Comparison of ENCODE assay signal across 1 cellular context in genomic region chr22:42269407-42270177, GRCh38.
A peak's percentile ranks its signal among the peaks of the same experiment; 100 is the strongest.
TF ChIP-seq lines count a peak whose summit lies in the region.

No MANE protein-coding gene starts in this region.

TF ChIP-seq in K562, 482 proteins besides CTCF, POLR2A, EP300 and RAD21 (continued from another document and continues in another):
- TF ChIP-seq, protein P1, sequence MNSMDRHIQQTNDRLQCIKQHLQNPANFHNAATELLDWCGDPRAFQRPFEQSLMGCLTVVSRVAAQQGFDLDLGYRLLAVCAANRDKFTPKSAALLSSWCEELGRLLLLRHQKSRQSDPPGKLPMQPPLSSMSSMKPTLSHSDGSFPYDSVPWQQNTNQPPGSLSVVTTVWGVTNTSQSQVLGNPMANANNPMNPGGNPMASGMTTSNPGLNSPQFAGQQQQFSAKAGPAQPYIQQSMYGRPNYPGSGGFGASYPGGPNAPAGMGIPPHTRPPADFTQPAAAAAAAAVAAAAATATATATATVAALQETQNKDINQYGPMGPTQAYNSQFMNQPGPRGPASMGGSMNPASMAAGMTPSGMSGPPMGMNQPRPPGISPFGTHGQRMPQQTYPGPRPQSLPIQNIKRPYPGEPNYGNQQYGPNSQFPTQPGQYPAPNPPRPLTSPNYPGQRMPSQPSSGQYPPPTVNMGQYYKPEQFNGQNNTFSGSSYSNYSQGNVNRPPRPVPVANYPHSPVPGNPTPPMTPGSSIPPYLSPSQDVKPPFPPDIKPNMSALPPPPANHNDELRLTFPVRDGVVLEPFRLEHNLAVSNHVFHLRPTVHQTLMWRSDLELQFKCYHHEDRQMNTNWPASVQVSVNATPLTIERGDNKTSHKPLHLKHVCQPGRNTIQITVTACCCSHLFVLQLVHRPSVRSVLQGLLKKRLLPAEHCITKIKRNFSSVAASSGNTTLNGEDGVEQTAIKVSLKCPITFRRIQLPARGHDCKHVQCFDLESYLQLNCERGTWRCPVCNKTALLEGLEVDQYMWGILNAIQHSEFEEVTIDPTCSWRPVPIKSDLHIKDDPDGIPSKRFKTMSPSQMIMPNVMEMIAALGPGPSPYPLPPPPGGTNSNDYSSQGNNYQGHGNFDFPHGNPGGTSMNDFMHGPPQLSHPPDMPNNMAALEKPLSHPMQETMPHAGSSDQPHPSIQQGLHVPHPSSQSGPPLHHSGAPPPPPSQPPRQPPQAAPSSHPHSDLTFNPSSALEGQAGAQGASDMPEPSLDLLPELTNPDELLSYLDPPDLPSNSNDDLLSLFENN (IDR thresholded peaks at IDR 0.05; ENCODE audit: low read depth in 2 of 2, low read length in 2 of 2), result no peak
- TF ChIP-seq HDAC1 (IDR thresholded peaks at IDR 0.05), result 0 out of 4 replicates have a peak, but pooled peaks of 1 of the 2 experiments have one; percentile 51
- no peak for TF ChIP-seq ZNF77 (CRISPR knock-in tag; IDR thresholded peaks at IDR 0.05)
- TF ChIP-seq, protein P2, sequence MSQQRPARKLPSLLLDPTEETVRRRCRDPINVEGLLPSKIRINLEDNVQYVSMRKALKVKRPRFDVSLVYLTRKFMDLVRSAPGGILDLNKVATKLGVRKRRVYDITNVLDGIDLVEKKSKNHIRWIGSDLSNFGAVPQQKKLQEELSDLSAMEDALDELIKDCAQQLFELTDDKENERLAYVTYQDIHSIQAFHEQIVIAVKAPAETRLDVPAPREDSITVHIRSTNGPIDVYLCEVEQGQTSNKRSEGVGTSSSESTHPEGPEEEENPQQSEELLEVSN (IDR thresholded peaks at IDR 0.05; ENCODE audit: borderline replicate concordance in 1 of 2, extremely low read depth in 1 of 2, insufficient read depth in 1 of 2, insufficient read length in 1 of 2, low read depth in 1 of 2, low read length in 1 of 2, poor library complexity in 1 of 2, severe bottlenecking in 1 of 2), result peak; percentile 11 to 70
- TF ChIP-seq MYNN (IDR thresholded peaks at IDR 0.05), result 0 out of 2 replicates have a peak, but pooled peaks have one; percentile 43
- TF ChIP-seq MYNN (CRISPR knock-in tag; IDR thresholded peaks at IDR 0.05), result no peak
- no peak for TF ChIP-seq MAFF (IDR thresholded peaks at IDR 0.05; ENCODE audit: low read length)
- no peak for TF ChIP-seq TAF15 (IDR thresholded peaks at IDR 0.05; ENCODE audit: low read depth, low read length)
- TF ChIP-seq NELFE (IDR thresholded peaks at IDR 0.05; ENCODE audit: insufficient read depth, insufficient read length), result no peak
- no peak for TF ChIP-seq ZNF23 (CRISPR knock-in tag; IDR thresholded peaks at IDR 0.05)
- no peak for TF ChIP-seq MCM5 (IDR thresholded peaks at IDR 0.05; ENCODE audit: low read depth)
- no peak for TF ChIP-seq STAT5B (CRISPR knock-in tag; IDR thresholded peaks at IDR 0.05)
- no peak for TF ChIP-seq SMARCA4 (IDR thresholded peaks at IDR 0.05)
- peak; percentile 21 for TF ChIP-seq CCNT2 (IDR thresholded peaks at IDR 0.05; ENCODE audit: borderline replicate concordance, extremely low read depth, insufficient read length, low read depth, low read length)
- no peak for TF ChIP-seq ARID2 (IDR thresholded peaks at IDR 0.05)
- no peak for TF ChIP-seq BRF1 (IDR thresholded peaks at IDR 0.05; ENCODE audit: borderline replicate concordance, extremely low read depth, insufficient read length)
- no peak for TF ChIP-seq SMARCC2 (IDR thresholded peaks at IDR 0.05; ENCODE audit: low read depth)
- TF ChIP-seq, protein P3, sequence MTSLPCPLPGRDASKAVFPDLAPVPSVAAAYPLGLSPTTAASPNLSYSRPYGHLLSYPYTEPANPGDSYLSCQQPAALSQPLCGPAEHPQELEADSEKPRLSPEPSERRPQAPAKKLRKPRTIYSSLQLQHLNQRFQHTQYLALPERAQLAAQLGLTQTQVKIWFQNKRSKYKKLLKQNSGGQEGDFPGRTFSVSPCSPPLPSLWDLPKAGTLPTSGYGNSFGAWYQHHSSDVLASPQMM (CRISPR knock-in tag; IDR thresholded peaks at IDR 0.05), result no peak
- no peak for TF ChIP-seq DNMT1 (IDR thresholded peaks at IDR 0.05)
- TF ChIP-seq ATF1 (CRISPR knock-in tag; IDR thresholded peaks at IDR 0.05), result no peak
- TF ChIP-seq ATF1 (tag; IDR thresholded peaks at IDR 0.05), result no peak
- TF ChIP-seq ZNF143 (CRISPR knock-in tag; IDR thresholded peaks at IDR 0.05), result no peak
- no peak for TF ChIP-seq SIX5 (IDR thresholded peaks at IDR 0.05; ENCODE audit: borderline replicate concordance in 1 of 2, insufficient read depth in 1 of 2, low read depth in 1 of 2, low read length in 2 of 2)
- TF ChIP-seq PTTG1 (tag; IDR thresholded peaks at IDR 0.05; ENCODE audit: low read depth), result no peak
- no peak for TF ChIP-seq FOXA1 (IDR thresholded peaks at IDR 0.05; ENCODE audit: borderline replicate concordance)
- TF ChIP-seq SMC3 (conservative IDR thresholded peaks at IDR 0.05; ENCODE audit: insufficient read depth, low read depth, low read length), result no peak
- TF ChIP-seq ZNF41 (CRISPR knock-in tag; conservative IDR thresholded peaks at IDR 0.05), result no peak
- TF ChIP-seq ZNF184 (CRISPR knock-in tag; IDR thresholded peaks at IDR 0.05), result no peak
- TF ChIP-seq CCAR2 (IDR thresholded peaks at IDR 0.05; ENCODE audit: low read depth, low read length), result no peak
- TF ChIP-seq HMG20A (CRISPR knock-in tag; conservative IDR thresholded peaks at IDR 0.05), result no peak
- TF ChIP-seq, protein P4, sequence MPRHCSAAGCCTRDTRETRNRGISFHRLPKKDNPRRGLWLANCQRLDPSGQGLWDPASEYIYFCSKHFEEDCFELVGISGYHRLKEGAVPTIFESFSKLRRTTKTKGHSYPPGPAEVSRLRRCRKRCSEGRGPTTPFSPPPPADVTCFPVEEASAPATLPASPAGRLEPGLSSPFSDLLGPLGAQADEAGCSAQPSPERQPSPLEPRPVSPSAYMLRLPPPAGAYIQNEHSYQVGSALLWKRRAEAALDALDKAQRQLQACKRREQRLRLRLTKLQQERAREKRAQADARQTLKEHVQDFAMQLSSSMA (CRISPR knock-in tag; IDR thresholded peaks at IDR 0.05), result no peak
- TF ChIP-seq KAT2B (IDR thresholded peaks at IDR 0.05; ENCODE audit: low read depth, low read length), result no peak
- TF ChIP-seq U2AF1 (optimal IDR thresholded peaks at IDR 0.05; ENCODE audit: low read depth, low read length), result no peak
- no peak for TF ChIP-seq ZC3H4 (CRISPR knock-in tag; IDR thresholded peaks at IDR 0.05; ENCODE audit: borderline replicate concordance)
- TF ChIP-seq, protein P5, sequence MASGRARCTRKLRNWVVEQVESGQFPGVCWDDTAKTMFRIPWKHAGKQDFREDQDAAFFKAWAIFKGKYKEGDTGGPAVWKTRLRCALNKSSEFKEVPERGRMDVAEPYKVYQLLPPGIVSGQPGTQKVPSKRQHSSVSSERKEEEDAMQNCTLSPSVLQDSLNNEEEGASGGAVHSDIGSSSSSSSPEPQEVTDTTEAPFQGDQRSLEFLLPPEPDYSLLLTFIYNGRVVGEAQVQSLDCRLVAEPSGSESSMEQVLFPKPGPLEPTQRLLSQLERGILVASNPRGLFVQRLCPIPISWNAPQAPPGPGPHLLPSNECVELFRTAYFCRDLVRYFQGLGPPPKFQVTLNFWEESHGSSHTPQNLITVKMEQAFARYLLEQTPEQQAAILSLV (tag; IDR thresholded peaks at IDR 0.05), result no peak
- TF ChIP-seq, protein P6, sequence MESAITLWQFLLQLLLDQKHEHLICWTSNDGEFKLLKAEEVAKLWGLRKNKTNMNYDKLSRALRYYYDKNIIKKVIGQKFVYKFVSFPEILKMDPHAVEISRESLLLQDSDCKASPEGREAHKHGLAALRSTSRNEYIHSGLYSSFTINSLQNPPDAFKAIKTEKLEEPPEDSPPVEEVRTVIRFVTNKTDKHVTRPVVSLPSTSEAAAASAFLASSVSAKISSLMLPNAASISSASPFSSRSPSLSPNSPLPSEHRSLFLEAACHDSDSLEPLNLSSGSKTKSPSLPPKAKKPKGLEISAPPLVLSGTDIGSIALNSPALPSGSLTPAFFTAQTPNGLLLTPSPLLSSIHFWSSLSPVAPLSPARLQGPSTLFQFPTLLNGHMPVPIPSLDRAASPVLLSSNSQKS (CRISPR knock-in tag; IDR thresholded peaks at IDR 0.05), result no peak
- no peak for TF ChIP-seq KLF6 (CRISPR knock-in tag; IDR thresholded peaks at IDR 0.05; ENCODE audit: borderline replicate concordance)
- no peak for TF ChIP-seq TSHZ1 (CRISPR knock-in tag; IDR thresholded peaks at IDR 0.05)
- TF ChIP-seq SRSF1 (IDR thresholded peaks at IDR 0.05; ENCODE audit: low read depth, low read length), result no peak
- no peak for TF ChIP-seq KLF13 (tag; IDR thresholded peaks at IDR 0.05; ENCODE audit: borderline replicate concordance, low read depth)
- no peak for TF ChIP-seq ESRRA (IDR thresholded peaks at IDR 0.05; ENCODE audit: borderline replicate concordance, low read depth)
- TF ChIP-seq NCOA6 (IDR thresholded peaks at IDR 0.05), result no peak
- no peak for TF ChIP-seq MTA1 (IDR thresholded peaks at IDR 0.05; ENCODE audit: borderline replicate concordance)
- TF ChIP-seq FOXJ3 (CRISPR knock-in tag; IDR thresholded peaks at IDR 0.05), result no peak
- TF ChIP-seq, protein P7, sequence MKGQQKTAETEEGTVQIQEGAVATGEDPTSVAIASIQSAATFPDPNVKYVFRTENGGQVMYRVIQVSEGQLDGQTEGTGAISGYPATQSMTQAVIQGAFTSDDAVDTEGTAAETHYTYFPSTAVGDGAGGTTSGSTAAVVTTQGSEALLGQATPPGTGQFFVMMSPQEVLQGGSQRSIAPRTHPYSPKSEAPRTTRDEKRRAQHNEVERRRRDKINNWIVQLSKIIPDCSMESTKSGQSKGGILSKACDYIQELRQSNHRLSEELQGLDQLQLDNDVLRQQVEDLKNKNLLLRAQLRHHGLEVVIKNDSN (CRISPR knock-in tag; IDR thresholded peaks at IDR 0.05), result no peak
- TF ChIP-seq NR2C2 (CRISPR knock-in tag; IDR thresholded peaks at IDR 0.05), result no peak
- TF ChIP-seq NR2C2 (tag; IDR thresholded peaks at IDR 0.05), result no peak
- TF ChIP-seq ZNF232 (CRISPR knock-in tag; IDR thresholded peaks at IDR 0.05), result no peak
- TF ChIP-seq NR2C1 (IDR thresholded peaks at IDR 0.05), result no peak
- no peak for TF ChIP-seq NR2C1 (tag; IDR thresholded peaks at IDR 0.05)
- TF ChIP-seq NR3C1 (CRISPR knock-in tag; IDR thresholded peaks at IDR 0.05), result no peak
- TF ChIP-seq, protein P8, sequence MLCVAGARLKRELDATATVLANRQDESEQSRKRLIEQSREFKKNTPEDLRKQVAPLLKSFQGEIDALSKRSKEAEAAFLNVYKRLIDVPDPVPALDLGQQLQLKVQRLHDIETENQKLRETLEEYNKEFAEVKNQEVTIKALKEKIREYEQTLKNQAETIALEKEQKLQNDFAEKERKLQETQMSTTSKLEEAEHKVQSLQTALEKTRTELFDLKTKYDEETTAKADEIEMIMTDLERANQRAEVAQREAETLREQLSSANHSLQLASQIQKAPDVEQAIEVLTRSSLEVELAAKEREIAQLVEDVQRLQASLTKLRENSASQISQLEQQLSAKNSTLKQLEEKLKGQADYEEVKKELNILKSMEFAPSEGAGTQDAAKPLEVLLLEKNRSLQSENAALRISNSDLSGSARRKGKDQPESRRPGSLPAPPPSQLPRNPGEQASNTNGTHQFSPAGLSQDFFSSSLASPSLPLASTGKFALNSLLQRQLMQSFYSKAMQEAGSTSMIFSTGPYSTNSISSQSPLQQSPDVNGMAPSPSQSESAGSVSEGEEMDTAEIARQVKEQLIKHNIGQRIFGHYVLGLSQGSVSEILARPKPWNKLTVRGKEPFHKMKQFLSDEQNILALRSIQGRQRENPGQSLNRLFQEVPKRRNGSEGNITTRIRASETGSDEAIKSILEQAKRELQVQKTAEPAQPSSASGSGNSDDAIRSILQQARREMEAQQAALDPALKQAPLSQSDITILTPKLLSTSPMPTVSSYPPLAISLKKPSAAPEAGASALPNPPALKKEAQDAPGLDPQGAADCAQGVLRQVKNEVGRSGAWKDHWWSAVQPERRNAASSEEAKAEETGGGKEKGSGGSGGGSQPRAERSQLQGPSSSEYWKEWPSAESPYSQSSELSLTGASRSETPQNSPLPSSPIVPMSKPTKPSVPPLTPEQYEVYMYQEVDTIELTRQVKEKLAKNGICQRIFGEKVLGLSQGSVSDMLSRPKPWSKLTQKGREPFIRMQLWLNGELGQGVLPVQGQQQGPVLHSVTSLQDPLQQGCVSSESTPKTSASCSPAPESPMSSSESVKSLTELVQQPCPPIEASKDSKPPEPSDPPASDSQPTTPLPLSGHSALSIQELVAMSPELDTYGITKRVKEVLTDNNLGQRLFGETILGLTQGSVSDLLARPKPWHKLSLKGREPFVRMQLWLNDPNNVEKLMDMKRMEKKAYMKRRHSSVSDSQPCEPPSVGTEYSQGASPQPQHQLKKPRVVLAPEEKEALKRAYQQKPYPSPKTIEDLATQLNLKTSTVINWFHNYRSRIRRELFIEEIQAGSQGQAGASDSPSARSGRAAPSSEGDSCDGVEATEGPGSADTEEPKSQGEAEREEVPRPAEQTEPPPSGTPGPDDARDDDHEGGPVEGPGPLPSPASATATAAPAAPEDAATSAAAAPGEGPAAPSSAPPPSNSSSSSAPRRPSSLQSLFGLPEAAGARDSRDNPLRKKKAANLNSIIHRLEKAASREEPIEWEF (CRISPR knock-in tag; IDR thresholded peaks at IDR 0.05), result no peak
- no peak for TF ChIP-seq ZNF384 (IDR thresholded peaks at IDR 0.05; ENCODE audit: low read depth, low read length)
- TF ChIP-seq RB1 (IDR thresholded peaks at IDR 0.05; ENCODE audit: low read depth), result peak; percentile 40; the same call in 1 of the 2 replicates
- TF ChIP-seq, protein P9, sequence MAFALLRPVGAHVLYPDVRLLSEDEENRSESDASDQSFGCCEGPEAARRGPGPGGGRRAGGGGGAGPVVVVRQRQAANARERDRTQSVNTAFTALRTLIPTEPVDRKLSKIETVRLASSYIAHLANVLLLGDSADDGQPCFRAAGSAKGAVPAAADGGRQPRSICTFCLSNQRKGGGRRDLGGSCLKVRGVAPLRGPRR (CRISPR knock-in tag; IDR thresholded peaks at IDR 0.05), result no peak
- TF ChIP-seq CAMTA2 (CRISPR knock-in tag; conservative IDR thresholded peaks at IDR 0.05), result no peak
- TF ChIP-seq RBM34 (IDR thresholded peaks at IDR 0.05; ENCODE audit: borderline replicate concordance, insufficient read depth, low read length), result no peak
- peak; percentile 51 for TF ChIP-seq GABPB1 (CRISPR knock-in tag; IDR thresholded peaks at IDR 0.05)
